Comparison of ENCODE assay signal across 1 cellular context in the genomic region with DNA sequence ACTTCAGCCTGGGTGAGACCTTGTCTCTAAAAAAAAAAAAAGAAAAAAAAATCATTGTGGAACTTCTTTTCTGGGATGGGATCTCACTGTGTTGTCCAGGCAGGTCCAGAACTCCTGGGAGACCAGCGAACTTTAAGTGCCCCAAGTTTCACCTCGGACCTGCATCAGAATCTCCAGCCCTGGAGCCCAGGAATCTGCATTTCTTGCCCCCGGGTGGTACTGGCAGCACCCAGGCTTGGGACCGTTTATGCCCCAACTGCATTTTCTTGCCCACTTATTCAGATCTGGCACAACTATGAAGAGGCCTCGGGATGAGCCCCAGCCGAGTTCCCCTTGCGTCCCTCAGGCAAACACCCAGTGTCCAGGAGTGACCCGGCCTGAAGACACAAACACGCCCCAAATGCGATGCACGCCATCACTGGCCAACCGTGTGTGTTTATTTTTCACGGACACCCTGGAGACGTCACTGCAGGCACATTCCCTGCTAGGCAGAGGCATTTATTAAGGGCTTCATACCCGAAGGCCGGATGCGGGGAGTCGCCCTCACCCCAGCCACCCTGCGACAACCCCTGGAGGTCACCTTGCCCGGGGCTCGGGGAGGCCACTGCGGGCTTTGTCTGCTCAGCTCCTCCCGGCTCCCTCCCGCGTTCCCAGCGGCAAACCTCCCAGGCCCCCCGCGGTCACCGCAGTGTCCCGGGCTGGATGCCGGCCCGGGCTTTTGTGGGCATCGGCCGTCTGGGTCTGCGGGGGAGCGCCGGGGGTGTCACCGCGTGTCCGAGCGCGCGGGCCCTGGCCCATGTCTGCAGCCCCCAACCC.
A peak's percentile ranks its signal among the peaks of the same experiment; 100 is the strongest.
TF ChIP-seq lines count a peak whose summit lies in the region.

No MANE protein-coding gene starts in this region.

TF ChIP-seq in HepG2, 621 proteins besides CTCF, POLR2A, EP300 and RAD21 (continued from another document and continues in another):
- TF ChIP-seq, protein P1, sequence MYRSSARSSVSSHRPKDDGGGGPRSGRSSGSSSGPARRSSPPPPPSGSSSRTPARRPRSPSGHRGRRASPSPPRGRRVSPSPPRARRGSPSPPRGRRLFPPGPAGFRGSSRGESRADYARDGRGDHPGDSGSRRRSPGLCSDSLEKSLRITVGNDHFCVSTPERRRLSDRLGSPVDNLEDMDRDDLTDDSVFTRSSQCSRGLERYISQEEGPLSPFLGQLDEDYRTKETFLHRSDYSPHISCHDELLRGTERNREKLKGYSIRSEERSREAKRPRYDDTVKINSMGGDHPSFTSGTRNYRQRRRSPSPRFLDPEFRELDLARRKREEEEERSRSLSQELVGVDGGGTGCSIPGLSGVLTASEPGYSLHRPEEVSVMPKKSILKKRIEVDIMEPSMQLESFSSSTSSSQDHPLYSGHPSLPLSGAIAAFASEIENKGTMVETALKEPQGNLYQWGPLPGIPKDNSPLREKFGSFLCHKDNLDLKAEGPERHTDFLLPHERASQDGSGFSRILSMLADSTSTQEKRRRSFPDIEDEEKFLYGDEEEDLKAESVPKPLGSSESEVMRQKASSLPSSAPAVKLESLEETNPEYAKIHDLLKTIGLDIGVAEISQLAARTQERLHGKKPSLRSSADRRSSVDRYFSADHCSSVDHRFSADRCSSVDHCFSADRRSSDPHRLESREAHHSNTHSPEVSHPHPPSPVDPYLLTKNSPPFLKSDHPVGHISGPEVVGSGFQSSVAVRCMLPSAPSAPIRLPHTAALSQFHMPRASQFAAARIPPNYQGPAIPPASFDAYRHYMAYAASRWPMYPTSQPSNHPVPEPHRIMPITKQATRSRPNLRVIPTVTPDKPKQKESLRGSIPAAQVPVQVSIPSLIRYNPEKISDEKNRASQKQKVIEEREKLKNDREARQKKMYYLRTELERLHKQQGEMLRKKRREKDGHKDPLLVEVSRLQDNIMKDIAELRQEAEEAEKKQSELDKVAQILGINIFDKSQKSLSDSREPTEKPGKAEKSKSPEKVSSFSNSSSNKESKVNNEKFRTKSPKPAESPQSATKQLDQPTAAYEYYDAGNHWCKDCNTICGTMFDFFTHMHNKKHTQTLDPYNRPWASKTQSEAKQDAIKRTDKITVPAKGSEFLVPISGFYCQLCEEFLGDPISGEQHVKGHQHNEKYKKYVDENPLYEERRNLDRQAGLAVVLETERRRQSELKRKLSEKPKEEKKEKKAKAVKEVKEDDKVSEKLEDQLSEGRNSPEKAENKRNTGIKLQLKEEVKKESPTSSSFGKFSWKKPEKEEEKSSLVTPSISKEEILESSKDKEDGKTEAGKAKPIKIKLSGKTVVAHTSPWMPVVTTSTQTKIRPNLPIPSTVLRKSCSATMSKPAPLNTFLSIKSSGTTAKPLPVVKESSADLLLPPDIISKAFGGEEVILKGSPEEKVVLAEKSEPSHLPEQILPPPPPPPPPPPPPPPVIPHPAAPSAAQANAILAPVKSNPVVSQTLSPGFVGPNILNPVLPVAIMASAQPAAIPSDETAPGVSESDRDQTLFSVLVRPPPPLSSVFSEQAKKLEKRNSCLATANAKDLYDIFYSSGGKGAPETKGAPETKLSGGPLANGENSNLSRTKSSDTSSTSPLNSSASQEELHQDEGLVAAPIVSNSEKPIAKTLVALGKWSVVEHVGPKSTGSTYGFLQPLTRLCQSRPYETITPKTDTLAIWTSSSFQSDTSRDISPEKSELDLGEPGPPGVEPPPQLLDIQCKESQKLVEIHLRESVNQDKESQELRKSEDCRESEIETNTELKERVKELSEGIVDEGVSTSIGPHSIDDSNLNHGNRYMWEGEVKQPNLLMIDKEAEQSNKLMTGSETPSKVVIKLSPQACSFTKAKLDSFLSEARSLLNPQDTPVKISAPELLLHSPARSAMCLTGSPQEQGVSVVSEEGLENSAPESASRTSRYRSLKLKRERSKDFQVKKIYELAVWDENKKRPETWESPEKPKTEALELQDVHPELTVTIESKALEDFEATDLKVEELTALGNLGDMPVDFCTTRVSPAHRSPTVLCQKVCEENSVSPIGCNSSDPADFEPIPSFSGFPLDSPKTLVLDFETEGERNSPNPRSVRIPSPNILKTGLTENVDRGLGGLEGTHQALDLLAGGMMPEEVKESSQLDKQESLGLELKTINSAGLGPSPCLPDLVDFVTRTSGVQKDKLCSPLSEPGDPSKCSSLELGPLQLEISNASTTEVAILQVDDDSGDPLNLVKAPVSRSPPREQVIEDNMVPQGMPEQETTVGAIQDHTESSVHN (CRISPR knock-in tag; IDR thresholded peaks at IDR 0.05): peak; percentile 38; the same call in 1 of the 2 replicates
- TF ChIP-seq SAP130 (CRISPR knock-in tag; IDR thresholded peaks at IDR 0.05; ENCODE audit: low read depth) (peak; percentile 67; the same call in 1 of the 2 replicates), YEATS2 (CRISPR knock-in tag; IDR thresholded peaks at IDR 0.05; ENCODE audit: borderline replicate concordance) (peak; percentile 12; the same call in 1 of the 2 replicates), ZNF850 (CRISPR knock-in tag; conservative IDR thresholded peaks at IDR 0.05) (peak; percentile 61; the same call in 1 of the 2 replicates), YEATS4 (CRISPR knock-in tag; IDR thresholded peaks at IDR 0.05; ENCODE audit: borderline replicate concordance) (peak; percentile 51; the same call in 1 of the 2 replicates), CHCHD3 (CRISPR knock-in tag; IDR thresholded peaks at IDR 0.05) (no peak), SPEN (CRISPR knock-in tag; IDR thresholded peaks at IDR 0.05; ENCODE audit: low read depth) (no peak), ZNF703 (CRISPR knock-in tag; IDR thresholded peaks at IDR 0.05; ENCODE audit: borderline replicate concordance) (peak; percentile 36; the same call in 1 of the 2 replicates), PHF21A (CRISPR knock-in tag; IDR thresholded peaks at IDR 0.05) (peak; percentile 86), ZNF101 (CRISPR knock-in tag; IDR thresholded peaks at IDR 0.05; ENCODE audit: borderline replicate concordance, low read depth) (no peak), HMG20B (CRISPR knock-in tag; conservative IDR thresholded peaks at IDR 0.05) (0 out of 2 replicates have a peak, but pooled peaks have one; percentile 42), TCF12 (IDR thresholded peaks at IDR 0.05) (no peak), TCF12 (CRISPR knock-in tag; IDR thresholded peaks at IDR 0.05) (0 out of 2 replicates have a peak, but pooled peaks have one; percentile 73), RARA (CRISPR knock-in tag; IDR thresholded peaks at IDR 0.05) (peak; percentile 41), PHF20 (CRISPR knock-in tag; IDR thresholded peaks at IDR 0.05) (0 out of 2 replicates have a peak, but pooled peaks have one; percentile 28), GABPB1 (CRISPR knock-in tag; IDR thresholded peaks at IDR 0.05) (peak; percentile 61; the same call in 1 of the 2 replicates), RAD51 (IDR thresholded peaks at IDR 0.05; ENCODE audit: borderline replicate concordance) (no peak), HOXA5 (CRISPR knock-in tag; IDR thresholded peaks at IDR 0.05) (no peak), ZNF605 (CRISPR knock-in tag; IDR thresholded peaks at IDR 0.05) (0 out of 2 replicates have a peak, but pooled peaks have one; percentile 17), TEAD2 (CRISPR knock-in tag; IDR thresholded peaks at IDR 0.05) (no peak), SRY (CRISPR knock-in tag; IDR thresholded peaks at IDR 0.05) (no peak), ZNF75D (CRISPR knock-in tag; IDR thresholded peaks at IDR 0.05; ENCODE audit: borderline replicate concordance) (0 out of 2 replicates have a peak, but pooled peaks have one; percentile 14), ZNF672 (CRISPR knock-in tag; IDR thresholded peaks at IDR 0.05) (no peak), RXRA (CRISPR knock-in tag; IDR thresholded peaks at IDR 0.05) (peak; percentile 79)
- TF ChIP-seq, protein P2, sequence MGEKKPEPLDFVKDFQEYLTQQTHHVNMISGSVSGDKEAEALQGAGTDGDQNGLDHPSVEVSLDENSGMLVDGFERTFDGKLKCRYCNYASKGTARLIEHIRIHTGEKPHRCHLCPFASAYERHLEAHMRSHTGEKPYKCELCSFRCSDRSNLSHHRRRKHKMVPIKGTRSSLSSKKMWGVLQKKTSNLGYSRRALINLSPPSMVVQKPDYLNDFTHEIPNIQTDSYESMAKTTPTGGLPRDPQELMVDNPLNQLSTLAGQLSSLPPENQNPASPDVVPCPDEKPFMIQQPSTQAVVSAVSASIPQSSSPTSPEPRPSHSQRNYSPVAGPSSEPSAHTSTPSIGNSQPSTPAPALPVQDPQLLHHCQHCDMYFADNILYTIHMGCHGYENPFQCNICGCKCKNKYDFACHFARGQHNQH (CRISPR knock-in tag; IDR thresholded peaks at IDR 0.05): peak; percentile 23; the same call in 1 of the 2 replicates
- TF ChIP-seq, protein P3, sequence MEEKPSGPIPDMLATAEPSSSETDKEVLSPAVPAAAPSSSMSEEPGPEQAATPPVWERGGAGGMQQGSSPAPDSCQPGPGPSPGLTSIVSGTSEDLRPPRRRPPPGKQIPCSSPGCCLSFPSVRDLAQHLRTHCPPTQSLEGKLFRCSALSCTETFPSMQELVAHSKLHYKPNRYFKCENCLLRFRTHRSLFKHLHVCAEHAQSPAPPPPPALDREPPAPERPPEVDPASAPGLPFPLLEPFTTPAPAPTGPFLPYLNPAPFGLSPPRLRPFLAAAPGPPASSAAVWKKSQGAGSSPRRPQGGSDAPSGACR (CRISPR knock-in tag; IDR thresholded peaks at IDR 0.05): peak; percentile 21; the same call in 1 of the 2 replicates
- TF ChIP-seq, protein P4, sequence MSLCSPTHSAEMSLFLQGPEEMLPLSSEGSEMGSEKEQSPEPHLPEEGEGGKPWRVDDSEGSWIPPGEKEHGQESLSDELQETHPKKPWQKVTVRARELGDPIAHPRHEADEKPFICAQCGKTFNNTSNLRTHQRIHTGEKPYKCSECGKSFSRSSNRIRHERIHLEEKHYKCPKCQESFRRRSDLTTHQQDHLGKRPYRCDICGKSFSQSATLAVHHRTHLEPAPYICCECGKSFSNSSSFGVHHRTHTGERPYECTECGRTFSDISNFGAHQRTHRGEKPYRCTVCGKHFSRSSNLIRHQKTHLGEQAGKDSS (CRISPR knock-in tag; IDR thresholded peaks at IDR 0.05; ENCODE audit: borderline replicate concordance, low read depth): no peak
- TF ChIP-seq, protein P5, sequence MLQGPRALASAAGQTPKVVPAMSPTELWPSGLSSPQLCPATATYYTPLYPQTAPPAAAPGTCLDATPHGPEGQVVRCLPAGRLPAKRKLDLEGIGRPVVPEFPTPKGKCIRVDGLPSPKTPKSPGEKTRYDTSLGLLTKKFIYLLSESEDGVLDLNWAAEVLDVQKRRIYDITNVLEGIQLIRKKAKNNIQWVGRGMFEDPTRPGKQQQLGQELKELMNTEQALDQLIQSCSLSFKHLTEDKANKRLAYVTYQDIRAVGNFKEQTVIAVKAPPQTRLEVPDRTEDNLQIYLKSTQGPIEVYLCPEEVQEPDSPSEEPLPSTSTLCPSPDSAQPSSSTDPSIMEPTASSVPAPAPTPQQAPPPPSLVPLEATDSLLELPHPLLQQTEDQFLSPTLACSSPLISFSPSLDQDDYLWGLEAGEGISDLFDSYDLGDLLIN (CRISPR knock-in tag; IDR thresholded peaks at IDR 0.05; ENCODE audit: borderline replicate concordance): no peak
- TF ChIP-seq, protein P6, sequence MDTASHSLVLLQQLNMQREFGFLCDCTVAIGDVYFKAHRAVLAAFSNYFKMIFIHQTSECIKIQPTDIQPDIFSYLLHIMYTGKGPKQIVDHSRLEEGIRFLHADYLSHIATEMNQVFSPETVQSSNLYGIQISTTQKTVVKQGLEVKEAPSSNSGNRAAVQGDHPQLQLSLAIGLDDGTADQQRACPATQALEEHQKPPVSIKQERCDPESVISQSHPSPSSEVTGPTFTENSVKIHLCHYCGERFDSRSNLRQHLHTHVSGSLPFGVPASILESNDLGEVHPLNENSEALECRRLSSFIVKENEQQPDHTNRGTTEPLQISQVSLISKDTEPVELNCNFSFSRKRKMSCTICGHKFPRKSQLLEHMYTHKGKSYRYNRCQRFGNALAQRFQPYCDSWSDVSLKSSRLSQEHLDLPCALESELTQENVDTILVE (CRISPR knock-in tag; IDR thresholded peaks at IDR 0.05): no peak
- TF ChIP-seq, protein P7, sequence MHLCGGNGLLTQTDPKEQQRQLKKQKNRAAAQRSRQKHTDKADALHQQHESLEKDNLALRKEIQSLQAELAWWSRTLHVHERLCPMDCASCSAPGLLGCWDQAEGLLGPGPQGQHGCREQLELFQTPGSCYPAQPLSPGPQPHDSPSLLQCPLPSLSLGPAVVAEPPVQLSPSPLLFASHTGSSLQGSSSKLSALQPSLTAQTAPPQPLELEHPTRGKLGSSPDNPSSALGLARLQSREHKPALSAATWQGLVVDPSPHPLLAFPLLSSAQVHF (CRISPR knock-in tag; IDR thresholded peaks at IDR 0.05): no peak
- TF ChIP-seq, protein P8, sequence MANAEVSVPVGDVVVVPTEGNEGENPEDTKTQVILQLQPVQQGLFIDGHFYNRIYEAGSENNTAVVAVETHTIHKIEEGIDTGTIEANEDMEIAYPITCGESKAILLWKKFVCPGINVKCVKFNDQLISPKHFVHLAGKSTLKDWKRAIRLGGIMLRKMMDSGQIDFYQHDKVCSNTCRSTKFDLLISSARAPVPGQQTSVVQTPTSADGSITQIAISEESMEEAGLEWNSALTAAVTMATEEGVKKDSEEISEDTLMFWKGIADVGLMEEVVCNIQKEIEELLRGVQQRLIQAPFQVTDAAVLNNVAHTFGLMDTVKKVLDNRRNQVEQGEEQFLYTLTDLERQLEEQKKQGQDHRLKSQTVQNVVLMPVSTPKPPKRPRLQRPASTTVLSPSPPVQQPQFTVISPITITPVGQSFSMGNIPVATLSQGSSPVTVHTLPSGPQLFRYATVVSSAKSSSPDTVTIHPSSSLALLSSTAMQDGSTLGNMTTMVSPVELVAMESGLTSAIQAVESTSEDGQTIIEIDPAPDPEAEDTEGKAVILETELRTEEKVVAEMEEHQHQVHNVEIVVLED (CRISPR knock-in tag; IDR thresholded peaks at IDR 0.05; ENCODE audit: borderline replicate concordance): peak; percentile 15; the same call in 1 of the 2 replicates
- TF ChIP-seq, protein P9, sequence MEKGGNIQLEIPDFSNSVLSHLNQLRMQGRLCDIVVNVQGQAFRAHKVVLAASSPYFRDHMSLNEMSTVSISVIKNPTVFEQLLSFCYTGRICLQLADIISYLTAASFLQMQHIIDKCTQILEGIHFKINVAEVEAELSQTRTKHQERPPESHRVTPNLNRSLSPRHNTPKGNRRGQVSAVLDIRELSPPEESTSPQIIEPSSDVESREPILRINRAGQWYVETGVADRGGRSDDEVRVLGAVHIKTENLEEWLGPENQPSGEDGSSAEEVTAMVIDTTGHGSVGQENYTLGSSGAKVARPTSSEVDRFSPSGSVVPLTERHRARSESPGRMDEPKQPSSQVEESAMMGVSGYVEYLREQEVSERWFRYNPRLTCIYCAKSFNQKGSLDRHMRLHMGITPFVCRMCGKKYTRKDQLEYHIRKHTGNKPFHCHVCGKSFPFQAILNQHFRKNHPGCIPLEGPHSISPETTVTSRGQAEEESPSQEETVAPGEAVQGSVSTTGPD (CRISPR knock-in tag; IDR thresholded peaks at IDR 0.05): no peak
- TF ChIP-seq, protein P10, sequence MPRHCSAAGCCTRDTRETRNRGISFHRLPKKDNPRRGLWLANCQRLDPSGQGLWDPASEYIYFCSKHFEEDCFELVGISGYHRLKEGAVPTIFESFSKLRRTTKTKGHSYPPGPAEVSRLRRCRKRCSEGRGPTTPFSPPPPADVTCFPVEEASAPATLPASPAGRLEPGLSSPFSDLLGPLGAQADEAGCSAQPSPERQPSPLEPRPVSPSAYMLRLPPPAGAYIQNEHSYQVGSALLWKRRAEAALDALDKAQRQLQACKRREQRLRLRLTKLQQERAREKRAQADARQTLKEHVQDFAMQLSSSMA (CRISPR knock-in tag; IDR thresholded peaks at IDR 0.05): peak; percentile 72; the same call in 1 of the 2 replicates
- TF ChIP-seq, protein P11, sequence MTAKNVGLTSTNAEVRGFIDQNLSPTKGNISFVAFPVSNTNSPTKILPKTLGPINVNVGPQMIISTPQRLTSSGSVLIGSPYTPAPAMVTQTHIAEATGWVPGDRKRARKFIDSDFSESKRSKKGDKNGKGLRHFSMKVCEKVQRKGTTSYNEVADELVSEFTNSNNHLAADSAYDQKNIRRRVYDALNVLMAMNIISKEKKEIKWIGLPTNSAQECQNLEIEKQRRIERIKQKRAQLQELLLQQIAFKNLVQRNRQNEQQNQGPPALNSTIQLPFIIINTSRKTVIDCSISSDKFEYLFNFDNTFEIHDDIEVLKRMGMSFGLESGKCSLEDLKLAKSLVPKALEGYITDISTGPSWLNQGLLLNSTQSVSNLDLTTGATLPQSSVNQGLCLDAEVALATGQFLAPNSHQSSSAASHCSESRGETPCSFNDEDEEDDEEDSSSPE (CRISPR knock-in tag; IDR thresholded peaks at IDR 0.05): 0 out of 2 replicates have a peak, but pooled peaks have one; percentile 20
